10 cellular contexts compared by ENCODE assay signal in genomic region chr7:44617225-44617885, GRCh38. TPM values are rescaled to one million over a fixed set of nuclear protein-coding genes. Genes with fewer than 3 reads are reported as not detected.
DNase-seq lines count a peak whose midpoint lies in the region; ATAC-seq and TF ChIP-seq lines count a peak whose summit lies in the region.
"Had no signal": no experiment of that assay in that cellular context is flagged by ENCODE, and none has a peak within 500 bp of the region (broad histone marks: within the 10 kb centered on the region; RNA-seq: fewer than 3 reads in every experiment).

No MANE protein-coding gene starts in this region.

- no peak overlapping the region for H3K9ac ChIP-seq in parathyroid adenoma

- peaks cover 73% of the 10 kb centered on the region for H3K4me1 Mint-ChIP-seq in activated naive CD8-positive, alpha-beta T cell (ENCODE audit: low read depth)

- peak overlapping the region; percentile 76 for H3K4me3 Mint-ChIP-seq in activated naive CD8-positive, alpha-beta T cell

- TF ChIP-seq EP300 in esophagus muscularis mucosa (IDR thresholded peaks at IDR 0.05) = no peak

- H3K27ac Mint-ChIP-seq in activated naive CD8-positive, alpha-beta T cell = peak overlapping the region; percentile 97

- H3K4me1 ChIP-seq in parathyroid adenoma (peaks cover 29% of the 10 kb centered on the region), esophagus muscularis mucosa (peaks cover 43 to 90% (median 60%) of the 10 kb centered on the region in 4 donors)

- 91% methylated on average over 2 of the region's 2 CpGs for WGBS in esophagus muscularis mucosa

- H3K4me3 ChIP-seq in parathyroid adenoma (ENCODE audit: low read depth, low read length) (no peak overlapping the region), esophagus muscularis mucosa (no peak overlapping the region)

- POLR2A ChIA-PET in GM10248 (lab: Yijun Ruan, JAX) = no interaction called here

- H3K27me3 Mint-ChIP-seq in activated naive CD8-positive, alpha-beta T cell = no peaks in the 10 kb centered on the region

- no peaks in the 10 kb centered on the region for H3K9me3 Mint-ChIP-seq in activated naive CD8-positive, alpha-beta T cell (ENCODE audit: low read depth)

- H3K4me2 ChIP-seq in parathyroid adenoma (ENCODE audit: low read length) = peak overlapping the region; percentile 9

- H3K27ac ChIP-seq in parathyroid adenoma (peak overlapping the region; percentile 25), esophagus muscularis mucosa (replicated peaks in 1 of 4) (no peak overlapping the region)

- CTCF ChIA-PET in GM10248 (lab: Yijun Ruan, JAX) = interaction anchor here (1.1 to 1.7 kb wide), 6 partner anchors 11 to 227 kb away, joined by 3 to 6 read pairs (median 4); partner anchors contain the start of gene OGDH

- H3K79me2 ChIP-seq in parathyroid adenoma = peaks cover 58% of the 10 kb centered on the region

- H2AFZ ChIP-seq in parathyroid adenoma = no peak overlapping the region

- intact Hi-C loops in esophagus muscularis mucosa (cut with DNase I) = no loop called here

- TF ChIP-seq POLR2A in esophagus muscularis mucosa (IDR thresholded peaks at IDR 0.05; ENCODE audit: low read depth) = no peak

- H3K36me3 ChIP-seq in parathyroid adenoma (ENCODE audit: control insufficient read depth, insufficient read depth, low read length) = no peaks in the 10 kb centered on the region
- peaks cover 0 to 8% (median 0%) of the 10 kb centered on the region in 4 donors for H3K36me3 ChIP-seq in esophagus muscularis mucosa

- TF ChIP-seq CTCF in GM10248 (IDR thresholded peaks at IDR 0.05; ENCODE audit: control extremely low read depth, extremely low read depth, low read depth, missing control alignments) = no peak
- TF ChIP-seq CTCF in parathyroid adenoma (IDR thresholded peaks at IDR 0.05) = no peak
- TF ChIP-seq CTCF in esophagus muscularis mucosa (IDR thresholded peaks at IDR 0.05) = no peak

- H3K27me3 ChIP-seq in parathyroid adenoma (ENCODE audit: control insufficient read depth, insufficient read depth, low read length) (no peaks in the 10 kb centered on the region), esophagus muscularis mucosa (no peaks in the 10 kb centered on the region)

- H3K9me3 ChIP-seq in parathyroid adenoma (ENCODE audit: control insufficient read depth, low read length) (no peaks in the 10 kb centered on the region), esophagus muscularis mucosa (no peaks in the 10 kb centered on the region)

- H3K36me3 Mint-ChIP-seq in activated naive CD8-positive, alpha-beta T cell = peaks cover 10% of the 10 kb centered on the region

- ATAC-seq in HG02938 (IDR thresholded peaks at IDR 0.05; ENCODE audit: unreplicated experiment) = peak; percentile 34
- no peak for ATAC-seq in HG03521 (IDR thresholded peaks at IDR 0.05; ENCODE audit: unreplicated experiment)
- no peak for ATAC-seq in GM19035 (IDR thresholded peaks at IDR 0.05; ENCODE audit: unreplicated experiment)

- peak; percentile 24 for DNase-seq in GM10248 (ENCODE audit: extremely low spot score)
- no peak for DNase-seq in esophagus muscularis mucosa (ENCODE audit: extremely low spot score)
- no peak for DNase-seq in activated CD8-positive, alpha-beta memory T cell treated with anti-CD3 and anti-CD28 coated beads, Interleukin-2, amount 50 U/mL, for 4 hours
- DNase-seq: activated CD4-positive, CD25-positive, alpha-beta regulatory T cell; Kasumi-1 had no signal

RNA-seq across cellular contexts. Expression of gene OGDH, which starts 10.9 kb away (rescaled TPM):
- total RNA-seq in esophagus muscularis mucosa = 100 to 1,000 TPM; 135 to 184 (median 145) TPM

RNA-seq across cellular contexts. Expression of gene TMED4, which starts 35.3 kb away (rescaled TPM):
- 100 to 1,000 TPM in 2 of 4 donors, 10 to 100 TPM in 2; 82.3 to 154 (median 116) TPM for total RNA-seq in esophagus muscularis mucosa

RNA-seq across cellular contexts. Expression of gene DDX56, which starts 43.6 kb away (rescaled TPM):
- 10 to 100 TPM; 35.3 to 54.2 (median 49.4) TPM for total RNA-seq in esophagus muscularis mucosa
